1 cellular context compared by ENCODE assay signal in genomic region chr21:41783476-41784150, GRCh38.
TF ChIP-seq lines count a peak whose summit lies in the region.

No MANE protein-coding gene starts in this region.

TF ChIP-seq in K562, 482 proteins besides CTCF, POLR2A, EP300 and RAD21 (continued from another document):
- TF ChIP-seq GMEB1 (CRISPR knock-in tag; IDR thresholded peaks at IDR 0.05) (no peak), SMARCE1 (IDR thresholded peaks at IDR 0.05) (no peak), PTBP1 (IDR thresholded peaks at IDR 0.05; ENCODE audit: low read depth, low read length) (no peak), HEY1 (CRISPR knock-in tag; IDR thresholded peaks at IDR 0.05; ENCODE audit: borderline replicate concordance) (no peak), NUFIP1 (IDR thresholded peaks at IDR 0.05; ENCODE audit: partially characterized antibody) (no peak), ELF1 (tag; IDR thresholded peaks at IDR 0.05) (no peak), HNRNPUL1 (IDR thresholded peaks at IDR 0.05; ENCODE audit: low read length) (no peak), ZNF282 (CRISPR knock-in tag; IDR thresholded peaks at IDR 0.05) (no peak), SREBF2 (CRISPR knock-in tag; IDR thresholded peaks at IDR 0.05) (no peak), BRF2 (IDR thresholded peaks at IDR 0.05; ENCODE audit: borderline replicate concordance, insufficient read depth, insufficient read length) (no peak), NR2C1 (IDR thresholded peaks at IDR 0.05) (no peak), NR2C1 (tag; IDR thresholded peaks at IDR 0.05) (no peak), PBX2 (CRISPR knock-in tag; IDR thresholded peaks at IDR 0.05; ENCODE audit: low read depth) (peak; percentile 50), PBX2 (tag; conservative IDR thresholded peaks at IDR 0.05; ENCODE audit: low read depth) (peak; percentile 94)
